Comparison of ENCODE assay signal across 16 cellular contexts in genomic region chr4:28966982-28967381, GRCh38.
DNase-seq lines count a peak whose midpoint lies in the region; FAIRE-seq and TF ChIP-seq lines count a peak whose summit lies in the region.
"Had no signal": no experiment of that assay in that cellular context is flagged by ENCODE, and none has a peak within 500 bp of the region (broad histone marks: within the 10 kb centered on the region; RNA-seq: fewer than 3 reads in every experiment).

No MANE protein-coding gene starts in this region.

- TF ChIP-seq CTCF in fibroblast of pulmonary artery (IDR thresholded peaks at IDR 0.05; ENCODE audit: low read length, missing control alignments): no peak

- H3K4me3 ChIP-seq in fibroblast of pulmonary artery (replicated peaks; ENCODE audit: low read depth, low read length): no peak overlapping the region
- H3K4me3 ChIP-seq: BLaER1, dorsolateral prefrontal cortex, esophagus muscularis mucosa, prostate gland had no signal

- FAIRE-seq in RCC 7860 (lab: Jason Lieb, UNC): no peak

- DNase-seq in H4 (ENCODE audit: low spot score) (peak; percentile 28), RCC 7860 (ENCODE audit: low spot score) (peak; percentile 8), fibroblast of pulmonary artery (ENCODE audit: low read depth) (peak; percentile 25), renal cortical epithelial cell (ENCODE audit: low read depth) (peak; percentile 38), NCI-H2196 (lab: John Stamatoyannopoulos, UW; ENCODE audit: unreplicated experiment) (no peak), DMS153 treated with DMSO at 0.1 percent for 48 hours (lab: John Stamatoyannopoulos, UW; ENCODE audit: unreplicated experiment) (no peak)
- DNase-seq in activated CD4-positive, alpha-beta T cell treated with anti-CD3 and anti-CD28 coated beads, Interleukin-2, amount 50 U/mL, for 1 hour: no peak
- DNase-seq: activated gamma-delta T cell treated with Interleukin-2 at 50 U/mL for 16 hours, dorsolateral prefrontal cortex, left ventricle myocardium superior, NCI-H1048, NCI-H2107, NCI-H774 had no signal

Comparison
In these comparisons a context has a peak if more than half of its experiments do, and no peak if none do; other contexts are left out.
1. DNase-seq: peak in H4 (single experiment), RCC 7860 (single experiment), fibroblast of pulmonary artery (single experiment) and renal cortical epithelial cell (single experiment); none in activated CD4-positive, alpha-beta T cell treated with anti-CD3 and anti-CD28 coated beads, Interleukin-2, amount 50 U/mL, for 1 hour (single experiment), NCI-H2196 (single experiment) and DMS153 treated with DMSO at 0.1 percent for 48 hours (single experiment).